18 cellular contexts compared by ENCODE assay signal in genomic region chr6:39925931-39926290, GRCh38. TPM values are rescaled to one million over a fixed set of nuclear protein-coding genes. Genes with fewer than 3 reads are reported as not detected.
DNase-seq lines count a peak whose midpoint lies in the region; ATAC-seq and TF ChIP-seq lines count a peak whose summit lies in the region.
"Had no signal": no experiment of that assay in that cellular context is flagged by ENCODE, and none has a peak within 500 bp of the region (broad histone marks: within the 10 kb centered on the region; RNA-seq: fewer than 3 reads in every experiment).

No MANE protein-coding gene starts in this region.

- H3K9me3 ChIP-seq in gastrocnemius medialis = no peaks in the 10 kb centered on the region

- H3K4me3 Mint-ChIP-seq in activated naive CD4-positive, alpha-beta T cell treated with anti-CD3 and anti-CD28 coated beads, Interleukin-2, amount 50 U/mL, for 24 hours = no peak overlapping the region
- no peak overlapping the region for H3K4me3 Mint-ChIP-seq in activated naive CD4-positive, alpha-beta T cell treated with anti-CD3 and anti-CD28 coated beads for 36 hours
- no peak overlapping the region for H3K4me3 Mint-ChIP-seq in Calu3 (ENCODE audit: low read depth, unreplicated experiment)
- H3K4me3 Mint-ChIP-seq in activated naive CD8-positive, alpha-beta T cell treated with anti-CD3 and anti-CD28 coated beads, Interleukin-2, amount 50 U/mL, for 24 hours = no peak overlapping the region
- H3K4me3 Mint-ChIP-seq: B cell; CD8-positive, alpha-beta memory T cell had no signal

- TF ChIP-seq CTCF in Calu3 (IDR thresholded peaks at IDR 0.05; ENCODE audit: unreplicated experiment) (no peak), gastrocnemius medialis (IDR thresholded peaks at IDR 0.05 in 4 of 5, conservative IDR thresholded peaks at IDR 0.05 in 1 of 5) (no peak)

- peaks cover 1% of the 10 kb centered on the region for H3K27me3 Mint-ChIP-seq in activated naive CD4-positive, alpha-beta T cell treated with anti-CD3 and anti-CD28 coated beads, Interleukin-2, amount 50 U/mL, for 24 hours
- H3K27me3 Mint-ChIP-seq in activated naive CD4-positive, alpha-beta T cell treated with anti-CD3 and anti-CD28 coated beads for 36 hours (ENCODE audit: low read depth) = no peaks in the 10 kb centered on the region
- H3K27me3 Mint-ChIP-seq in Calu3 (ENCODE audit: unreplicated experiment) = no peaks in the 10 kb centered on the region
- no peaks in the 10 kb centered on the region for H3K27me3 Mint-ChIP-seq in activated naive CD8-positive, alpha-beta T cell treated with anti-CD3 and anti-CD28 coated beads, Interleukin-2, amount 50 U/mL, for 24 hours
- H3K27me3 Mint-ChIP-seq: B cell had no signal

- ATAC-seq in activated naive CD8-positive, alpha-beta T cell treated with anti-CD3 and anti-CD28 coated beads, Interleukin-2, amount 50 U/mL, for 24 hours = no peak
- ATAC-seq in gastrocnemius medialis = no peak

- in situ Hi-C loops in gastrocnemius medialis (cut with MboI; ENCODE audit: low sequenced_read_pairs in 4 of 4) = no loop called here

- peaks cover 9% of the 10 kb centered on the region for H3K4me1 Mint-ChIP-seq in activated naive CD4-positive, alpha-beta T cell treated with anti-CD3 and anti-CD28 coated beads, Interleukin-2, amount 50 U/mL, for 24 hours
- peaks cover 7% of the 10 kb centered on the region for H3K4me1 Mint-ChIP-seq in activated naive CD4-positive, alpha-beta T cell treated with anti-CD3 and anti-CD28 coated beads for 36 hours (ENCODE audit: low read depth)
- H3K4me1 Mint-ChIP-seq in Calu3 (ENCODE audit: low read depth, unreplicated experiment) = peaks cover 10% of the 10 kb centered on the region
- H3K4me1 Mint-ChIP-seq in activated naive CD8-positive, alpha-beta T cell treated with anti-CD3 and anti-CD28 coated beads, Interleukin-2, amount 50 U/mL, for 24 hours = peaks cover 2% of the 10 kb centered on the region
- H3K4me1 Mint-ChIP-seq: B cell had no signal

- peak overlapping the region; percentile 80 for H3K27ac Mint-ChIP-seq in activated naive CD4-positive, alpha-beta T cell treated with anti-CD3 and anti-CD28 coated beads, Interleukin-2, amount 50 U/mL, for 24 hours
- no peak overlapping the region for H3K27ac Mint-ChIP-seq in activated naive CD4-positive, alpha-beta T cell treated with anti-CD3 and anti-CD28 coated beads for 36 hours
- H3K27ac Mint-ChIP-seq in Calu3 (ENCODE audit: unreplicated experiment) = peak overlapping the region; percentile 77
- H3K27ac Mint-ChIP-seq in activated naive CD8-positive, alpha-beta T cell treated with anti-CD3 and anti-CD28 coated beads, Interleukin-2, amount 50 U/mL, for 24 hours = peak overlapping the region; percentile 3
- H3K27ac Mint-ChIP-seq: B cell had no signal

- no peak for DNase-seq in activated naive CD4-positive, alpha-beta T cell treated with anti-CD3 and anti-CD28 coated beads for 36 hours
- DNase-seq in Calu3 = no peak
- no peak for DNase-seq in activated naive CD8-positive, alpha-beta T cell treated with anti-CD3 and anti-CD28 coated beads, Interleukin-2, amount 50 U/mL, for 24 hours
- no peak for DNase-seq in gastrocnemius medialis
- no peak for DNase-seq in Ammon's horn (ENCODE audit: low spot score)
- DNase-seq in amniotic stem cell (lab: John Stamatoyannopoulos, UW) = no peak
- DNase-seq: CD8-positive, alpha-beta memory T cell; DMS153; DND-41; IMR-90; KG1; MM.1S; NCI-H2029; NCI-H69; Right ventricle myocardium superior; RPMI8226 had no signal

- peaks cover 4% of the 10 kb centered on the region for H3K36me3 Mint-ChIP-seq in activated naive CD4-positive, alpha-beta T cell treated with anti-CD3 and anti-CD28 coated beads, Interleukin-2, amount 50 U/mL, for 24 hours
- no peaks in the 10 kb centered on the region for H3K36me3 Mint-ChIP-seq in activated naive CD4-positive, alpha-beta T cell treated with anti-CD3 and anti-CD28 coated beads for 36 hours (ENCODE audit: low read depth)
- H3K36me3 Mint-ChIP-seq in Calu3 (ENCODE audit: insufficient read depth, unreplicated experiment) = peaks cover 21% of the 10 kb centered on the region
- H3K36me3 Mint-ChIP-seq in activated naive CD8-positive, alpha-beta T cell treated with anti-CD3 and anti-CD28 coated beads, Interleukin-2, amount 50 U/mL, for 24 hours (ENCODE audit: low read depth) = no peaks in the 10 kb centered on the region
- H3K36me3 Mint-ChIP-seq: CD8-positive, alpha-beta memory T cell had no signal

- H3K27me3 ChIP-seq in gastrocnemius medialis = no peaks in the 10 kb centered on the region

- CTCF ChIA-PET in activated naive CD4-positive, alpha-beta T cell treated with anti-CD3 and anti-CD28 coated beads for 36 hours (lab: Charles Lee) = no interaction called here
- CTCF ChIA-PET in Calu3 (lab: Charles Lee) = no interaction called here

- H3K4me3 ChIP-seq in gastrocnemius medialis = no peak overlapping the region

- peak overlapping the region in 3 of 4 donors; percentile 95 to 99 (median 95) for H3K27ac ChIP-seq in gastrocnemius medialis

- H3K9me3 Mint-ChIP-seq in activated naive CD4-positive, alpha-beta T cell treated with anti-CD3 and anti-CD28 coated beads, Interleukin-2, amount 50 U/mL, for 24 hours = peaks cover 5% of the 10 kb centered on the region
- H3K9me3 Mint-ChIP-seq in activated naive CD4-positive, alpha-beta T cell treated with anti-CD3 and anti-CD28 coated beads for 36 hours = peaks cover 3% of the 10 kb centered on the region
- H3K9me3 Mint-ChIP-seq in Calu3 (ENCODE audit: low read depth, unreplicated experiment) = no peaks in the 10 kb centered on the region
- no peaks in the 10 kb centered on the region for H3K9me3 Mint-ChIP-seq in activated naive CD8-positive, alpha-beta T cell treated with anti-CD3 and anti-CD28 coated beads, Interleukin-2, amount 50 U/mL, for 24 hours

- peaks cover 68 to 81% of the 10 kb centered on the region in 2 donors for H3K4me1 ChIP-seq in gastrocnemius medialis

- intact Hi-C loops in activated naive CD4-positive, alpha-beta T cell treated with anti-CD3 and anti-CD28 coated beads for 36 hours (cut with micrococcal nuclease) = no loop called here
- intact Hi-C loops in Calu3 (cut with micrococcal nuclease; ENCODE audit: unreplicated experiment) (no loop called here), gastrocnemius medialis (cut with DNase I; ENCODE audit: low total_unique reads) (no loop called here)

- TF ChIP-seq POLR2A in gastrocnemius medialis (IDR thresholded peaks at IDR 0.05) = no peak

- H3K36me3 ChIP-seq in gastrocnemius medialis = peaks cover 0 to 29% of the 10 kb centered on the region in 2 donors

- no TSS peak for BruUV-seq in Calu3 (replicated peaks; lab: Mats Ljungman, UMichigan)

RNA-seq across cellular contexts. Expression of gene MOCS1, which starts 8.4 kb away (rescaled TPM):
- total RNA-seq in activated naive CD4-positive, alpha-beta T cell treated with anti-CD3 and anti-CD28 coated beads for 36 hours = 1 to 10 TPM; 1.2 TPM
- total RNA-seq in Calu3 (2022) (2.5 TPM in 2 replicates), gastrocnemius medialis (10 to 100 TPM; 26.4 to 61.7 (median 38.4) TPM)
